25 cellular contexts compared by ENCODE assay signal in the genomic region with DNA sequence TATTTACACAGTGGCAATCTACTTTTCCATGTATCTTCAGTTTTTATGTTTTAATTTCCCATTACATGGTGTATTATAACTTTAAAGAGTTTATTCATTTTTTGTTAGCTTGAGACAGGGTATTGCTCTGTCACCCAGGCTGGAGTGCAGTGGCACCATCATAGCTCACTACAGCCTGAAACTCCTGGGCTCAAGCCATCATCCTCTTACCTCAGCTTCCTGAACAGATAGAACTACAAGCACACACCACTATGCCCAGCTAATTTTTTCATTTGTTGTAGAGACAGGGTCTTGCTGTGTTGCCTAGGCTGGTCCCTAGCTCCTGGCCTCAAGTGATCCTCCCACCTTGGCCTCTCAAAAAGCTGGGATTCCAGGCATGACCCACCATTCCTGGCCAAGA.
DNase-seq lines count a peak whose midpoint lies in the region; ATAC-seq and TF ChIP-seq lines count a peak whose summit lies in the region.
"Had no signal": no experiment of that assay in that cellular context is flagged by ENCODE, and none has a peak within 500 bp of the region (broad histone marks: within the 10 kb centered on the region; RNA-seq: fewer than 3 reads in every experiment).

No MANE protein-coding gene starts in this region.

- no peak overlapping the region for H3K27ac ChIP-seq in coronary artery
- H3K27ac ChIP-seq: C4-2B, neural progenitor cell, pancreas, thoracic aorta, WERI-Rb-1 had no signal

- H3K4me1 Mint-ChIP-seq in activated T-cell treated with anti-CD3 and anti-CD28 coated beads, Interleukin-2, amount 50 U/mL, for 24 hours (ENCODE audit: low read depth), result peaks cover 15% of the 10 kb centered on the region
- peaks cover 11% of the 10 kb centered on the region for H3K4me1 Mint-ChIP-seq in activated CD8-positive, alpha-beta T cell treated with anti-CD3 and anti-CD28 coated beads for 36 hours (ENCODE audit: low read depth)
- peaks cover 0 to 21% of the 10 kb centered on the region in 2 donors for H3K4me1 Mint-ChIP-seq in immature natural killer cell
- H3K4me1 Mint-ChIP-seq: brain had no signal

- CTCF ChIA-PET in activated CD8-positive, alpha-beta T cell treated with anti-CD3 and anti-CD28 coated beads for 36 hours (lab: Charles Lee), result interaction anchor here (0.9 to 1.7 kb wide), 2 partner anchors 27 to 129 kb away, joined by 3 to 9 read pairs; no protein-coding TSS in a partner anchor

- H3K4me3 Mint-ChIP-seq in activated T-cell treated with anti-CD3 and anti-CD28 coated beads, Interleukin-2, amount 50 U/mL, for 24 hours, result no peak overlapping the region
- H3K4me3 Mint-ChIP-seq in activated CD8-positive, alpha-beta T cell treated with anti-CD3 and anti-CD28 coated beads for 36 hours, result no peak overlapping the region
- H3K4me3 Mint-ChIP-seq in immature natural killer cell, result no peak overlapping the region
- H3K4me3 Mint-ChIP-seq: brain; neural progenitor cell; stimulated activated naive CD8-positive, alpha-beta T cell treated with anti-CD3 and anti-CD28 coated beads, Interleukin-15, Interleukin-2, amounts not matched to agents 100 ng/mL and 50 ng/mL, for 24 hours had no signal

- intact Hi-C loops in activated CD8-positive, alpha-beta T cell treated with anti-CD3 and anti-CD28 coated beads for 36 hours (cut with micrococcal nuclease), result no loop called here

- no peak overlapping the region for H3K4me3 ChIP-seq in coronary artery
- H3K4me3 ChIP-seq: heart right ventricle, neural progenitor cell, pancreas, thoracic aorta had no signal

- peaks cover 91% of the 10 kb centered on the region for H3K36me3 Mint-ChIP-seq in activated T-cell treated with anti-CD3 and anti-CD28 coated beads, Interleukin-2, amount 50 U/mL, for 24 hours (ENCODE audit: low read depth)
- peaks cover 31% of the 10 kb centered on the region for H3K36me3 Mint-ChIP-seq in activated CD8-positive, alpha-beta T cell treated with anti-CD3 and anti-CD28 coated beads for 36 hours (ENCODE audit: low read depth)
- peaks cover 12 to 66% (median 48%) of the 10 kb centered on the region in 3 donors for H3K36me3 Mint-ChIP-seq in immature natural killer cell

- no peak for TF ChIP-seq CTCF in activated CD8-positive, alpha-beta T cell treated with anti-CD3 and anti-CD28 coated beads for 36 hours (IDR thresholded peaks at IDR 0.05)
- TF ChIP-seq CTCF in coronary artery (IDR thresholded peaks at IDR 0.05), result no peak

- H3K27ac Mint-ChIP-seq in activated T-cell treated with anti-CD3 and anti-CD28 coated beads, Interleukin-2, amount 50 U/mL, for 24 hours, result peak overlapping the region; percentile 61
- H3K27ac Mint-ChIP-seq in activated CD8-positive, alpha-beta T cell treated with anti-CD3 and anti-CD28 coated beads for 36 hours, result peak overlapping the region; percentile 67
- peak overlapping the region in 4 of 6 donors; percentile 30 to 62 (median 41) for H3K27ac Mint-ChIP-seq in immature natural killer cell
- H3K27ac Mint-ChIP-seq: neural progenitor cell; stimulated activated naive CD8-positive, alpha-beta T cell treated with anti-CD3 and anti-CD28 coated beads, Interleukin-15, Interleukin-2, amounts not matched to agents 100 ng/mL and 50 ng/mL, for 24 hours had no signal

- ATAC-seq in HG02678 (IDR thresholded peaks at IDR 0.05; ENCODE audit: unreplicated experiment), result peak; percentile 42
- no peak for ATAC-seq in activated CD8-positive, alpha-beta T cell treated with anti-CD3 and anti-CD28 coated beads for 36 hours
- ATAC-seq: heart right ventricle, left ventricle myocardium superior had no signal

- DNase-seq in activated T-cell treated with anti-CD3 and anti-CD28 coated beads, Interleukin-2, amount 50 U/mL, for 24 hours, result no peak
- DNase-seq in activated T-cell treated with anti-CD3 and anti-CD28 coated beads for 4 hours, result no peak
- no peak for DNase-seq in activated CD8-positive, alpha-beta T cell treated with anti-CD3 and anti-CD28 coated beads for 36 hours
- DNase-seq in immature natural killer cell, result no peak
- no peak for DNase-seq in NAMALWA (ENCODE audit: low spot score)
- DNase-seq in NCI-H524 treated with DMSO at 0.1 percent for 48 hours (lab: John Stamatoyannopoulos, UW), result no peak
- no peak for DNase-seq in coronary artery (ENCODE audit: low spot score)
- DNase-seq: activated CD4-positive, alpha-beta T cell treated with anti-CD3 and anti-CD28 coated beads for 48 hours; activated effector memory CD4-positive, alpha-beta T cell treated with Interleukin-2 at 50 U/mL for 16 hours; amniotic stem cell; heart right ventricle; kidney; left ventricle myocardium superior; NCI-H1694 treated with DMSO at 0.1 percent for 48 hours; NCI-H446; NCI-H82; pancreas; retina; WERI-Rb-1 had no signal

- POLR2A ChIA-PET in activated CD8-positive, alpha-beta T cell treated with anti-CD3 and anti-CD28 coated beads for 36 hours (lab: Charles Lee), result interaction anchor here (0.8 kb wide), 1 partner anchor 8 kb away, joined by 4 read pairs; no protein-coding TSS in a partner anchor

- no peaks in the 10 kb centered on the region for H3K27me3 Mint-ChIP-seq in activated T-cell treated with anti-CD3 and anti-CD28 coated beads, Interleukin-2, amount 50 U/mL, for 24 hours
- H3K27me3 Mint-ChIP-seq in activated CD8-positive, alpha-beta T cell treated with anti-CD3 and anti-CD28 coated beads for 36 hours, result no peaks in the 10 kb centered on the region
- peaks cover 0 to 6% (median 0%) of the 10 kb centered on the region in 3 donors for H3K27me3 Mint-ChIP-seq in immature natural killer cell (ENCODE audit: low read depth in 3 of 3)
- H3K27me3 Mint-ChIP-seq: brain; stimulated activated naive CD8-positive, alpha-beta T cell treated with anti-CD3 and anti-CD28 coated beads, Interleukin-15, Interleukin-2, amounts not matched to agents 100 ng/mL and 50 ng/mL, for 24 hours had no signal

- no peaks in the 10 kb centered on the region for H3K9me3 Mint-ChIP-seq in activated T-cell treated with anti-CD3 and anti-CD28 coated beads, Interleukin-2, amount 50 U/mL, for 24 hours
- no peaks in the 10 kb centered on the region for H3K9me3 Mint-ChIP-seq in activated CD8-positive, alpha-beta T cell treated with anti-CD3 and anti-CD28 coated beads for 36 hours
- no peaks in the 10 kb centered on the region for H3K9me3 Mint-ChIP-seq in immature natural killer cell
- H3K9me3 Mint-ChIP-seq: brain; neural progenitor cell; stimulated activated naive CD8-positive, alpha-beta T cell treated with anti-CD3 and anti-CD28 coated beads, Interleukin-15, Interleukin-2, amounts not matched to agents 100 ng/mL and 50 ng/mL, for 24 hours had no signal
